In genomic region chr9:75111019-75111622, GRCh38 we compare ENCODE assay signal across 15 cellular contexts. TPM values are rescaled to one million over a fixed set of nuclear protein-coding genes. Genes with fewer than 3 reads are reported as not detected.
DNase-seq lines count a peak whose midpoint lies in the region; ATAC-seq lines count a peak whose summit lies in the region.
"Had no signal": no experiment of that assay in that cellular context is flagged by ENCODE, and none has a peak within 500 bp of the region (broad histone marks: within the 10 kb centered on the region; RNA-seq: fewer than 3 reads in every experiment).

No MANE protein-coding gene starts in this region.

- H3K27me3 Mint-ChIP-seq in natural killer cell treated with Interleukin-12 subunit alpha and Interleukin-12 subunit beta and Interleukin-15 and Interleukin-18, amount 100 ng/mL, for 72 hours, result no peaks in the 10 kb centered on the region
- H3K27me3 Mint-ChIP-seq in stimulated activated memory B cell treated with anti-CD40 and anti-IgM and Interleukin-4, amounts not matched to agents 10 μg/mL and 1 μg/mL and 100 μg/mL, for 72 hours, result no peaks in the 10 kb centered on the region

- DNase-seq in DMS53 (lab: John Stamatoyannopoulos, UW), result peak; percentile 58
- DNase-seq in NCI-H2029 (lab: John Stamatoyannopoulos, UW), result peak; percentile 30
- DNase-seq in effector memory CD4-positive, alpha-beta T cell, result no peak
- DNase-seq in natural killer cell treated with Interleukin-12 subunit alpha and Interleukin-12 subunit beta and Interleukin-15 and Interleukin-18, amount 100 ng/mL, for 72 hours (ENCODE audit: low spot score), result no peak
- DNase-seq in posterior vena cava (ENCODE audit: low spot score), result no peak
- DNase-seq: activated CD8-positive, alpha-beta memory T cell treated with anti-CD3 and anti-CD28 coated beads, Interleukin-2, amount 50 U/mL, for 4 hours; amniotic stem cell; dorsolateral prefrontal cortex; NCI-H1436 treated with DMSO at 0.1 percent for 48 hours; T1000 had no signal

- peaks cover 44 to 55% of the 10 kb centered on the region in 2 donors for H3K4me1 Mint-ChIP-seq in natural killer cell treated with Interleukin-12 subunit alpha and Interleukin-12 subunit beta and Interleukin-15 and Interleukin-18, amount 100 ng/mL, for 72 hours (ENCODE audit: low read depth in 2 of 2)
- H3K4me1 Mint-ChIP-seq in stimulated activated memory B cell treated with anti-CD40 and anti-IgM and Interleukin-4, amounts not matched to agents 10 μg/mL and 1 μg/mL and 100 μg/mL, for 72 hours, result peaks cover 41% of the 10 kb centered on the region

- peak overlapping the region; percentile 57 to 83 for H3K27ac Mint-ChIP-seq in natural killer cell treated with Interleukin-12 subunit alpha and Interleukin-12 subunit beta and Interleukin-15 and Interleukin-18, amount 100 ng/mL, for 72 hours
- no peak overlapping the region for H3K27ac Mint-ChIP-seq in stimulated activated memory B cell treated with anti-CD40 and anti-IgM and Interleukin-4, amounts not matched to agents 10 μg/mL and 1 μg/mL and 100 μg/mL, for 72 hours

- H3K9me3 Mint-ChIP-seq in natural killer cell treated with Interleukin-12 subunit alpha and Interleukin-12 subunit beta and Interleukin-15 and Interleukin-18, amount 100 ng/mL, for 72 hours, result no peaks in the 10 kb centered on the region
- H3K9me3 Mint-ChIP-seq in stimulated activated memory B cell treated with anti-CD40 and anti-IgM and Interleukin-4, amounts not matched to agents 10 μg/mL and 1 μg/mL and 100 μg/mL, for 72 hours, result no peaks in the 10 kb centered on the region

- no peak overlapping the region for H3K4me3 ChIP-seq in effector memory CD4-positive, alpha-beta T cell (ENCODE audit: insufficient read depth, low read depth, low read length, poor library complexity, severe bottlenecking)
- H3K4me3 ChIP-seq: dorsolateral prefrontal cortex, GM12878, prostate gland had no signal

- no peaks in the 10 kb centered on the region for H3K27me3 ChIP-seq in effector memory CD4-positive, alpha-beta T cell (replicated peaks; ENCODE audit: control insufficient read depth, insufficient read depth, low read length, poor library complexity, severe bottlenecking)
- H3K27me3 ChIP-seq: dorsolateral prefrontal cortex had no signal

- ATAC-seq in natural killer cell treated with Interleukin-12 subunit alpha and Interleukin-12 subunit beta and Interleukin-15 and Interleukin-18, amount 100 ng/mL, for 72 hours, result peak in 1 of 2 donors; percentile 50
- ATAC-seq in GM18511 (IDR thresholded peaks at IDR 0.05; ENCODE audit: unreplicated experiment) (no peak), HG02623 (IDR thresholded peaks at IDR 0.05; ENCODE audit: unreplicated experiment) (no peak)
- ATAC-seq in stimulated activated memory B cell treated with anti-CD40 and anti-IgM and Interleukin-4, amounts not matched to agents 10 μg/mL and 1 μg/mL and 100 μg/mL, for 72 hours, result no peak
- ATAC-seq: GM12878 had no signal

- no peak overlapping the region for H3K4me3 Mint-ChIP-seq in natural killer cell treated with Interleukin-12 subunit alpha and Interleukin-12 subunit beta and Interleukin-15 and Interleukin-18, amount 100 ng/mL, for 72 hours
- H3K4me3 Mint-ChIP-seq in stimulated activated memory B cell treated with anti-CD40 and anti-IgM and Interleukin-4, amounts not matched to agents 10 μg/mL and 1 μg/mL and 100 μg/mL, for 72 hours, result no peak overlapping the region

- peak overlapping the region; percentile 42 for H3K27ac ChIP-seq in effector memory CD4-positive, alpha-beta T cell (ENCODE audit: insufficient read depth, low read length, poor library complexity, severe bottlenecking)
- H3K27ac ChIP-seq: prostate gland had no signal

- no peaks in the 10 kb centered on the region for H3K36me3 ChIP-seq in effector memory CD4-positive, alpha-beta T cell (ENCODE audit: control insufficient read depth, insufficient read depth, low read length)
- H3K36me3 ChIP-seq: prostate gland had no signal

- H3K9me3 ChIP-seq in effector memory CD4-positive, alpha-beta T cell (ENCODE audit: control insufficient read depth, low read length), result no peaks in the 10 kb centered on the region
- H3K9me3 ChIP-seq: prostate gland had no signal

- peaks cover 16% of the 10 kb centered on the region for H3K4me1 ChIP-seq in effector memory CD4-positive, alpha-beta T cell (ENCODE audit: control insufficient read depth, insufficient read depth, low read length, poor library complexity, severe bottlenecking)
- H3K4me1 ChIP-seq: prostate gland had no signal

- intact Hi-C loops in posterior vena cava (cut with DNase I), result no loop called here

- no peaks in the 10 kb centered on the region for H3K36me3 Mint-ChIP-seq in natural killer cell treated with Interleukin-12 subunit alpha and Interleukin-12 subunit beta and Interleukin-15 and Interleukin-18, amount 100 ng/mL, for 72 hours
- peaks cover 4% of the 10 kb centered on the region for H3K36me3 Mint-ChIP-seq in stimulated activated memory B cell treated with anti-CD40 and anti-IgM and Interleukin-4, amounts not matched to agents 10 μg/mL and 1 μg/mL and 100 μg/mL, for 72 hours

RNA-seq across cellular contexts. Expression of gene OSTF1, which starts 22.8 kb away (rescaled TPM):
- 100 to 1,000 TPM; 144 to 184 TPM for total RNA-seq in natural killer cell treated with Interleukin-12 subunit alpha and Interleukin-12 subunit beta and Interleukin-15 and Interleukin-18, amount 100 ng/mL, for 72 hours
- 10 to 100 TPM; 36.5 to 40.2 TPM for total RNA-seq in posterior vena cava

RNA-seq across cellular contexts. Expression of gene NMRK1, which starts 23.2 kb away (rescaled TPM):
- 10 to 100 TPM; 24.0 to 27.2 TPM for total RNA-seq in natural killer cell treated with Interleukin-12 subunit alpha and Interleukin-12 subunit beta and Interleukin-15 and Interleukin-18, amount 100 ng/mL, for 72 hours
- 10 to 100 TPM; 22.0 to 23.0 TPM for total RNA-seq in posterior vena cava

Comparison
In these comparisons a context has a peak if more than half of its experiments do, and no peak if none do; other contexts are left out.
1. DNase-seq: peak in DMS53 (single experiment) and NCI-H2029 (single experiment); none in effector memory CD4-positive, alpha-beta T cell (0 of 3), natural killer cell treated with Interleukin-12 subunit alpha and Interleukin-12 subunit beta and Interleukin-15 and Interleukin-18, amount 100 ng/mL, for 72 hours (single experiment) and posterior vena cava (single experiment).